Comparison of ENCODE assay signal across 8 cellular contexts in the genomic region with DNA sequence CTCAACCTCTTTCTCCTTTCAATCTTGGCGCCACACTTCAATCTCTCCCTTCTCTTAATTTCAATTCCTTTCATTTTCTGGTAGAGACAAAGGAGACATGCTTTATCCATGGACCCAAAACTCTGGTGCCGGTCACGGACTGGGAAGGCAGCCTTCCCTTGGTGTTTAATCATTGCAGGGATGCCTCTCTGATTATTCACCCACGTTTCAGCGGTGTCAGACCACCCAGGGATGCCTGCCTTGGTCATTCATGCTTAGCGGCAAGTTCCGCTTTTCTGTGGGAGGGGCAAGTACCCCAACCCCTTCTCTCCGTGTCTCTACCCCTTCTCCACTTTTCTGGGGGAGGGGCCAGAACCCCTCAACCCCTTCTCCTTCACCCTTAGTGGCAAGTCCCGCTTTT. TPM values are rescaled to one million over a fixed set of nuclear protein-coding genes. Genes with fewer than 3 reads are reported as not detected.
"Had no signal": no experiment of that assay in that cellular context is flagged by ENCODE, and none has a peak within 500 bp of the region (broad histone marks: within the 10 kb centered on the region; RNA-seq: fewer than 3 reads in every experiment).

No MANE protein-coding gene starts in this region.

RNA-seq across cellular contexts. Expression of a gene that starts 34.1 kb away (rescaled TPM):
- total RNA-seq: OCI-LY7, PC-3, PC-9, RPMI7951, SJCRH30, SK-MEL-5, T-cell had no signal
- polyA plus RNA-seq: SK-N-SH had no signal

RNA-seq across cellular contexts. Expression of a gene that starts 34.4 kb away (rescaled TPM):
- total RNA-seq: SK-MEL-5 had no signal
